Comparison of ENCODE assay signal across 8 cellular contexts in the genomic region with DNA sequence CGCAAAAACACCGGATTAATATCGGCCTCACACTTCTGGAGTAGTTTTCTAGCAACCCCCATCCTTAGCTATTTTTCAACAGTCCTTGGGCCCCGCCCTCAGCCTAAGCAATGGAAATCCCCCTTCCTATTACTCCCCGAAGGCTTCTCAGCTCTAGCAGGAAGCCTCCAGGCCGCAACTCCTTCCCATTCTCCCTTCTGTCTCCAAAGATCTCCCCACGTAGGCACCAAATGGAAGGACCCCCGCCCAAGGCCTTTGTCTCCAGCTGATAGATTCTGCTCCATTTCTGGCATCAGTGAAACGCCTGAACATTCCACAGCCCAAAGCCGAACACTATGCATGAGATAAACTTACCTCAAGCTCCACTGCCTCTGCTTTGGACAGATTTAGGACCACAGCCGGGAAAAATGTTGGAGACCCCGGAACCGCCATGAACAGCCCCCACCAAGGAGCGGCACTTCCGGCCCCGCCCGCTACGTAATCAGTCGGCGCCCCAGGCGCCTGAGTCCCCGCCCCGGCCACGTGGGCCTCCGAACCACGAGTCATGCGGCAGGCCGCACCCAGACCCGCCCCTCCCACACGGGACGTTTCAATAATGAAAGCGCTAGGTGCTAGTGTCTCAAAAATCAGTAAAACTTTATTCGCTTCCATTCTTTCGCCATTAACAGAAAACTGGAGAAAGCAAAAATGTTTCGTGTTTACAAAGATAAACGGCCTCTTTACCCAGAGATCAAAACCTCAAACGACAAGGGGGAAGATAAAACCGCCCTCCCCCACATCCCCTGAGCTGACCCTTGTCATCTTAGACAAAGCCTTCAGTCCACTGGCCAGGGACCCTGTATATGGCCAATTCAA. TPM values are rescaled to one million over a fixed set of nuclear protein-coding genes. Genes with fewer than 3 reads are reported as not detected.
DNase-seq lines count a peak whose midpoint lies in the region; ATAC-seq and TF ChIP-seq lines count a peak whose summit lies in the region.

A gene (minus strand): TSS at position 468 of the 855 bp plus-strand sequence. CDS start 611 bp downstream, outside the sequence.

- TF ChIP-seq POLR2A in GM15510 (IDR thresholded peaks at IDR 0.05; ENCODE audit: borderline replicate concordance, extremely low read depth, insufficient read length) (peak; percentile 71), upper lobe of left lung (IDR thresholded peaks at IDR 0.05) (peak; percentile 37 to 80 (median 64))

- ATAC-seq in HG02870 (IDR thresholded peaks at IDR 0.05; ENCODE audit: unreplicated experiment) (peak; percentile 88), left cardiac atrium (peak; percentile 99 to 100), upper lobe of left lung (ENCODE audit: low FRiP score in 2 of 2) (peak; percentile 98 to 100)

- peaks cover 11 to 19% (median 12%) of the 10 kb centered on the region in 4 donors for H3K4me1 ChIP-seq in upper lobe of left lung

- no peaks in the 10 kb centered on the region for H3K27me3 ChIP-seq in upper lobe of left lung

- intact Hi-C loops in T-helper 1 cell treated with Interleukin-12 subunit alpha and Interleukin-12 subunit beta and Interleukin-4 antibody, amounts not matched to agents 30 ng/mL and 1 ng/mL, for 36 hours (cut with micrococcal nuclease) = loop anchor here (1.0 to 10.0 kb wide), 12 partner anchors 41 to 1760 kb away; a partner anchor contains a TSS
- intact Hi-C loops in left cardiac atrium (cut with DNase I) = no loop called here
- intact Hi-C loops in posterior vena cava (cut with DNase I) = loop anchor here (10.0 kb wide), 2 partner anchors 132 to 558 kb away; a partner anchor contains a TSS

- H3K36me3 ChIP-seq in upper lobe of left lung = peaks cover 22 to 72% (median 53%) of the 10 kb centered on the region in 4 donors

- DNase-seq in NCI-H146 (lab: John Stamatoyannopoulos, UW) = peak; percentile 87
- peak; percentile 83 for DNase-seq in amniotic epithelial cell (ENCODE audit: low read depth)
- DNase-seq in left cardiac atrium = peak; percentile 97
- DNase-seq in posterior vena cava (ENCODE audit: low spot score) = peak; percentile 99
- DNase-seq in upper lobe of left lung = peak; percentile 95 to 99

- no peaks in the 10 kb centered on the region for H3K9me3 ChIP-seq in upper lobe of left lung

- peak within 1 kb of the TSS; percentile 69 to 84 (median 70) for H3K4me3 ChIP-seq in upper lobe of left lung

- TF ChIP-seq CTCF in upper lobe of left lung (IDR thresholded peaks at IDR 0.05) = peak in 3 of 6 experiments; percentile 4 to 17 (median 6)

- peak in 1 of 4 donors; percentile 55 for TF ChIP-seq EP300 in upper lobe of left lung (IDR thresholded peaks at IDR 0.05)

- H3K27ac ChIP-seq in upper lobe of left lung = peak within 1 kb of the TSS; percentile 91 to 95 (median 94)

- 1 to 3% methylated on average over 19 to 38 of the region's 38 CpGs for WGBS in upper lobe of left lung, 2 donors

RNA-seq across cellular contexts. Expression of the gene that starts here (rescaled TPM):
- total RNA-seq in T-helper 1 cell treated with Interleukin-12 subunit alpha and Interleukin-12 subunit beta and Interleukin-4 antibody, amounts not matched to agents 30 ng/mL and 1 ng/mL, for 36 hours = 61.3 and 63.3 TPM in 2 replicates
- total RNA-seq in left cardiac atrium (10 to 100 TPM in 1 of 2 donors, 1 to 10 TPM in 1; 9.6 to 17.4 TPM), posterior vena cava (10 to 100 TPM; 19.9 to 24.8 TPM), upper lobe of left lung (10 to 100 TPM; 11.5 to 36.6 (median 25.4) TPM)

Comparison
In these comparisons a context has a peak if more than half of its experiments do, and no peak if none do; other contexts are left out.
1. Peak in every context shown above with its lines: DNase-seq, ATAC-seq, H3K4me3 ChIP-seq and H3K27ac ChIP-seq.
2. intact Hi-C loops: an anchor here in T-helper 1 cell treated with Interleukin-12 subunit alpha and Interleukin-12 subunit beta and Interleukin-4 antibody, amounts not matched to agents 30 ng/mL and 1 ng/mL, for 36 hours (1.0 to 10.0 kb wide) and posterior vena cava (10.0 kb wide); none called in left cardiac atrium.